17 cellular contexts compared by ENCODE assay signal in genomic region chr7:40470817-40471216, GRCh38.
"Had no signal": no experiment of that assay in that cellular context is flagged by ENCODE, and none has a peak within 500 bp of the region (broad histone marks: within the 10 kb centered on the region; RNA-seq: fewer than 3 reads in every experiment).

No MANE protein-coding gene starts in this region.

- H3K4me3 Mint-ChIP-seq: activated B cell treated with CpG ODN at 0.5 μM for 24 hours; activated CD4-positive, alpha-beta T cell treated with anti-CD3 and anti-CD28 coated beads, Interleukin-2, amount 10 ng/mL, durations not matched to agents 24 days and 14 days; activated naive CD8-positive, alpha-beta T cell treated with anti-CD3 and anti-CD28 coated beads, Interleukin-2, amount 50 U/mL, for 24 hours; central memory CD8-positive, alpha-beta T cell; dendritic cell treated with granulocyte-macrophage colony-stimulating factor and Interleukin-4, amounts not matched to agents 40 ng/mL and 50 ng/mL, for 4 days; neural progenitor cell; stimulated activated memory B cell treated with anti-CD40 and anti-IgM and Interleukin-4, amounts not matched to agents 10 μg/mL and 1 μg/mL and 100 μg/mL, for 72 hours; T-helper 1 cell treated with Interleukin-12 subunit alpha and Interleukin-12 subunit beta and Interleukin-4 antibody, amounts not matched to agents 30 μg/mL and 1 μg/mL, for 36 hours had no signal

- ATAC-seq: activated naive CD8-positive, alpha-beta T cell treated with anti-CD3 and anti-CD28 coated beads, Interleukin-2, amount 50 U/mL, for 24 hours; body of pancreas; foreskin keratinocyte; stimulated activated memory B cell treated with anti-CD40 and anti-IgM and Interleukin-4, amounts not matched to agents 10 μg/mL and 1 μg/mL and 100 μg/mL, for 72 hours had no signal

- H3K27me3 ChIP-seq: body of pancreas, foreskin keratinocyte, neural progenitor cell, upper lobe of left lung had no signal

- H3K36me3 Mint-ChIP-seq: neural progenitor cell; stimulated activated memory B cell treated with anti-CD40 and anti-IgM and Interleukin-4, amounts not matched to agents 10 μg/mL and 1 μg/mL and 100 μg/mL, for 72 hours had no signal

- H3K4me1 ChIP-seq: body of pancreas, foreskin keratinocyte, left ventricle myocardium inferior, neural progenitor cell, upper lobe of left lung had no signal

- DNase-seq: activated B cell treated with CpG ODN at 0.5 μM for 24 hours; activated CD4-positive, alpha-beta T cell treated with anti-CD3 and anti-CD28 coated beads, Interleukin-2, amount 10 ng/mL, durations not matched to agents 24 days and 14 days; activated naive CD4-positive, alpha-beta T cell treated with Interleukin-2 at 50 U/mL for 16 hours; activated naive CD8-positive, alpha-beta T cell treated with anti-CD3 and anti-CD28 coated beads, Interleukin-2, amount 50 U/mL, for 24 hours; body of pancreas; erythroblast; foreskin keratinocyte; head of caudate nucleus; islet precursor cell; left ventricle myocardium inferior; posterior cingulate gyrus; upper lobe of left lung had no signal

- H3K27me3 Mint-ChIP-seq: activated B cell treated with CpG ODN at 0.5 μM for 24 hours; activated naive CD8-positive, alpha-beta T cell treated with anti-CD3 and anti-CD28 coated beads, Interleukin-2, amount 50 U/mL, for 24 hours; central memory CD8-positive, alpha-beta T cell; dendritic cell treated with granulocyte-macrophage colony-stimulating factor and Interleukin-4, amounts not matched to agents 40 ng/mL and 50 ng/mL, for 4 days; stimulated activated memory B cell treated with anti-CD40 and anti-IgM and Interleukin-4, amounts not matched to agents 10 μg/mL and 1 μg/mL and 100 μg/mL, for 72 hours had no signal

- H3K4me2 ChIP-seq: neural progenitor cell had no signal

- H2AFZ ChIP-seq: neural progenitor cell had no signal

- H3K36me3 ChIP-seq: left ventricle myocardium inferior, neural progenitor cell, upper lobe of left lung had no signal

- H3K9me3 ChIP-seq: body of pancreas, left ventricle myocardium inferior, upper lobe of left lung had no signal

- H3K4me3 ChIP-seq: body of pancreas, left ventricle myocardium inferior, neural progenitor cell, upper lobe of left lung had no signal

- H3K4me1 Mint-ChIP-seq: activated B cell treated with CpG ODN at 0.5 μM for 24 hours; central memory CD8-positive, alpha-beta T cell; neural progenitor cell had no signal

- H3K9me3 Mint-ChIP-seq: activated B cell treated with CpG ODN at 0.5 μM for 24 hours; activated CD4-positive, alpha-beta T cell treated with anti-CD3 and anti-CD28 coated beads, Interleukin-2, amount 10 ng/mL, durations not matched to agents 24 days and 14 days; activated naive CD8-positive, alpha-beta T cell treated with anti-CD3 and anti-CD28 coated beads, Interleukin-2, amount 50 U/mL, for 24 hours; dendritic cell treated with granulocyte-macrophage colony-stimulating factor and Interleukin-4, amounts not matched to agents 40 ng/mL and 50 ng/mL, for 4 days; neural progenitor cell; stimulated activated memory B cell treated with anti-CD40 and anti-IgM and Interleukin-4, amounts not matched to agents 10 μg/mL and 1 μg/mL and 100 μg/mL, for 72 hours; T-helper 1 cell treated with Interleukin-12 subunit alpha and Interleukin-12 subunit beta and Interleukin-4 antibody, amounts not matched to agents 30 μg/mL and 1 μg/mL, for 36 hours had no signal

- H3K9ac ChIP-seq: neural progenitor cell had no signal

- H3K27ac Mint-ChIP-seq: activated B cell treated with CpG ODN at 0.5 μM for 24 hours; activated CD4-positive, alpha-beta T cell treated with anti-CD3 and anti-CD28 coated beads, Interleukin-2, amount 10 ng/mL, durations not matched to agents 24 days and 14 days; activated naive CD8-positive, alpha-beta T cell treated with anti-CD3 and anti-CD28 coated beads, Interleukin-2, amount 50 U/mL, for 24 hours; dendritic cell treated with granulocyte-macrophage colony-stimulating factor and Interleukin-4, amounts not matched to agents 40 ng/mL and 50 ng/mL, for 4 days; neural progenitor cell; stimulated activated memory B cell treated with anti-CD40 and anti-IgM and Interleukin-4, amounts not matched to agents 10 μg/mL and 1 μg/mL and 100 μg/mL, for 72 hours; T-helper 1 cell treated with Interleukin-12 subunit alpha and Interleukin-12 subunit beta and Interleukin-4 antibody, amounts not matched to agents 30 μg/mL and 1 μg/mL, for 36 hours had no signal

- H3K27ac ChIP-seq: body of pancreas, foreskin keratinocyte, left ventricle myocardium inferior, neural progenitor cell, upper lobe of left lung had no signal
